Comparison of ENCODE assay signal across 8 cellular contexts in genomic region chr11:65418681-65419459, GRCh38. TPM values are rescaled to one million over a fixed set of nuclear protein-coding genes. Genes with fewer than 3 reads are reported as not detected.
DNase-seq lines count a peak whose midpoint lies in the region; ATAC-seq, FAIRE-seq and TF ChIP-seq lines count a peak whose summit lies in the region.

No MANE protein-coding gene starts in this region.

- peak overlapping the region; percentile 95 for H3K27ac ChIP-seq in right cardiac atrium (ENCODE audit: low read length)
- peak overlapping the region; percentile 97 for H3K27ac ChIP-seq in aorta (ENCODE audit: low read depth in 1 of 2, low read length in 2 of 2)

- H3K4me1 ChIP-seq in right cardiac atrium (ENCODE audit: control insufficient read depth, insufficient read depth, low read length) (peaks cover 14% of the 10 kb centered on the region), aorta (ENCODE audit: control insufficient read depth in 1 of 2, insufficient read depth in 2 of 2, low read length in 2 of 2) (no peaks in the 10 kb centered on the region)

- DNase-seq in GM12891 (ENCODE audit: insufficient read length, low spot score) (peak; percentile 82), NCI-H1436 treated with DMSO at 0.1 percent for 48 hours (lab: John Stamatoyannopoulos, UW) (peak; percentile 76), T-helper 1 cell (peak; percentile 51 to 97 (median 64)), anterior cingulate cortex (lab: John Stamatoyannopoulos, UW) (peak in 57 of 58 donors; percentile 35 to 96 (median 88)), right cardiac atrium (peak; percentile 99 to 100 (median 99)), putamen (ENCODE audit: low spot score) (peak; percentile 92), aorta (peak; percentile 98 to 99)

- H3K4me3 ChIP-seq in right cardiac atrium (ENCODE audit: low read length) (peak overlapping the region; percentile 43), aorta (ENCODE audit: low read length in 2 of 2) (no peak overlapping the region)

- TF ChIP-seq POLR2A in GM12891 (IDR thresholded peaks at IDR 0.05; ENCODE audit: low read depth, low read length): peak; percentile 86

- no peaks in the 10 kb centered on the region for H3K36me3 ChIP-seq in aorta (ENCODE audit: control insufficient read depth in 1 of 2, insufficient read depth in 2 of 2, low read length in 1 of 2)

- no peaks in the 10 kb centered on the region for H3K9me3 ChIP-seq in right cardiac atrium (ENCODE audit: control insufficient read depth, low read length)
- no peaks in the 10 kb centered on the region for H3K9me3 ChIP-seq in aorta (ENCODE audit: control insufficient read depth, low read length)

- WGBS in right cardiac atrium: under 1% methylated on average over 15 of the region's 15 CpGs
- 2 to 3% methylated on average over 15 of the region's 15 CpGs for WGBS in aorta, 2 donors

- H3K27me3 ChIP-seq in right cardiac atrium (ENCODE audit: control insufficient read depth, insufficient read depth): no peaks in the 10 kb centered on the region
- peaks cover 0 to 1% of the 10 kb centered on the region in 2 donors for H3K27me3 ChIP-seq in aorta (ENCODE audit: control insufficient read depth in 1 of 2, insufficient read depth in 2 of 2, low read length in 1 of 2)

- FAIRE-seq in GM12891 (lab: Jason Lieb, UNC): peak; percentile 87

- intact Hi-C loops in right cardiac atrium (cut with DNase I): loop anchor here in 3 of 4 donors (2.0 to 5.0 kb wide), 3 partner anchors 80 to 93 kb away; partner anchors contain the start of gene MALAT1 (in 1 of the 3)
- intact Hi-C loops in aorta (cut with DNase I): loop anchor here (5.0 kb wide), 2 partner anchors 37 to 52 kb away; partner anchors contain the start of gene SLC25A45 (in 1 of the 2)

- peak; percentile 31 for ATAC-seq in HG02763 (IDR thresholded peaks at IDR 0.05; ENCODE audit: unreplicated experiment)
- peak; percentile 63 for ATAC-seq in right cardiac atrium
- ATAC-seq in aorta (ENCODE audit: low FRiP score): peak; percentile 63

TF ChIP-seq in GM12891, 5 proteins besides CTCF, POLR2A, EP300 and RAD21:
- peak; percentile 96 for TF ChIP-seq TAF1 (IDR thresholded peaks at IDR 0.05; ENCODE audit: low read depth, low read length)
- peak; percentile 68; the same call in 1 of the 2 replicates for TF ChIP-seq POU2F2 (IDR thresholded peaks at IDR 0.05; ENCODE audit: low read depth, low read length)
- TF ChIP-seq SPI1 (IDR thresholded peaks at IDR 0.05; ENCODE audit: low read depth, low read length): no peak; the same call in 1 of the 2 replicates
- TF ChIP-seq PAX5 (IDR thresholded peaks at IDR 0.05; ENCODE audit: insufficient read depth, low read length, severe bottlenecking): peak; percentile 44
- TF ChIP-seq POLR2AphosphoS5 (IDR thresholded peaks at IDR 0.05; ENCODE audit: low read depth, low read length): peak; percentile 95

RNA-seq across cellular contexts. Expression of gene NEAT1, which starts 3.7 kb away (rescaled TPM):
- 373 TPM for polyA plus RNA-seq in GM12891 (2012; ENCODE audit: low read depth, missing spikeins)
- total RNA-seq in right cardiac atrium: 100 to 1,000 TPM; 346 to 441 (median 427) TPM
- 441 TPM for polyA plus RNA-seq in right cardiac atrium
- total RNA-seq in aorta: 1,000 to 10,000 TPM; 1,566 to 1,734 TPM
- 1,000 to 10,000 TPM in 1 of 2 donors, 100 to 1,000 TPM in 1; 239 to 1,307 TPM for polyA plus RNA-seq in aorta

RNA-seq across cellular contexts. Expression of gene FRMD8, which starts 32.4 kb away (rescaled TPM):
- polyA plus RNA-seq in GM12891 (2012; ENCODE audit: low read depth, missing spikeins): 14.3 TPM
- total RNA-seq in right cardiac atrium (10 to 100 TPM; 12.2 to 16.1 (median 12.9) TPM), aorta (10 to 100 TPM; 27.8 to 39.5 TPM)
- polyA plus RNA-seq in right cardiac atrium (9.3 TPM), aorta (10 to 100 TPM; 16.8 to 19.2 TPM)

RNA-seq across cellular contexts. Expression of gene SLC25A45, which starts 36.4 kb away (rescaled TPM):
- polyA plus RNA-seq in GM12891 (2012; ENCODE audit: low read depth, missing spikeins): 15.8 TPM
- 1 to 10 TPM; 6.1 to 7.7 (median 7.4) TPM for total RNA-seq in right cardiac atrium
- 5.5 TPM for polyA plus RNA-seq in right cardiac atrium
- total RNA-seq in aorta: 10 to 100 TPM in 1 of 2 donors, 1 to 10 TPM in 1; 9.1 to 16.0 TPM
- 10 to 100 TPM in 1 of 2 donors, 1 to 10 TPM in 1; 5.6 to 10.7 TPM for polyA plus RNA-seq in aorta
